In genomic region chr2:173390036-173390435, GRCh38 we compare ENCODE assay signal across 6 cellular contexts.
"Had no signal": no experiment of that assay in that cellular context is flagged by ENCODE, and none has a peak within 500 bp of the region (broad histone marks: within the 10 kb centered on the region; RNA-seq: fewer than 3 reads in every experiment).

No MANE protein-coding gene starts in this region.

- H2AFZ ChIP-seq: GM23248 had no signal

- H3K36me3 ChIP-seq: HAP-1 had no signal

- H3K9me3 ChIP-seq: HAP-1 had no signal

- DNase-seq: GM23248, H7, HFFc6, KG1 had no signal

- H3K4me3 ChIP-seq: GM23248, HAP-1 had no signal

- H3K9ac ChIP-seq: GM23248 had no signal

- H3K27ac ChIP-seq: GM23248 had no signal

- ATAC-seq: HCT116 had no signal
